8 cellular contexts compared by ENCODE assay signal in the genomic region with DNA sequence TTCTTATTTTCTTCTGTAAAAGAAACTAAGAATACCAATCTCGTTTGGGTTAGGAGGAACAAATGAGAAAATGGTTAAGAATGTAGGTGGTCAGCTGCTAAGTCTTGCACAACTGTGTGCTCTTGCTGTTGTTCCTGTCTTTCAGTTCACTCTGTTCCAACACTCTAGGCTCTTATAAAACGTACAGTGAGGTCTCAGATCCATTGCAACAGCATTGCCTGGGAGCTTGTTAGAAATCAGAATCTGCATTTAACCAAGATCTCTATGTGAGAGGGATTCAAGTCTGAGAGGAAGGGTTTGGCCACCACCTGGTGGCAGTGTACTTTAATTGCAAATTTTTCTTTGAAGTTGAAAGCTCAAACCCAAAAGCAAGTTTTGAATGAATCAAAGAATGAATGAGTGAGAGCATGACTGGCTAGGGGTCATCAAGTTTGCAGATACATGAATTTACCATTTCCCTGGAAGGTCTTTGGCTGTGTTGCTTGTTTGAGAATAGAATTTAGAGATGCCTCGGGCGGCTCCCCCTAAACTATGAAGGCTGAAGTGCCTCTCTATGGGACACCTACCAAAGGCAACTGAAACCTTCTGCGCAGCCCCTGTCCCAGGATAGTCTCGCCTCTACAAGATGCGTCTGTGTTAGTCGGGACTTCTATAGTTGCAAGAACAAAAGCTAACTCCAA. TPM values are rescaled to one million over a fixed set of nuclear protein-coding genes. Genes with fewer than 3 reads are reported as not detected.
DNase-seq lines count a peak whose midpoint lies in the region; ATAC-seq and TF ChIP-seq lines count a peak whose summit lies in the region.

No MANE protein-coding gene starts in this region.

- H3K79me1 ChIP-seq in neuronal stem cell (ENCODE audit: low read depth, low read length): no peaks in the 10 kb centered on the region

- H3K27me3 ChIP-seq in neuronal stem cell (ENCODE audit: control insufficient read depth in 3 of 3, insufficient read depth in 3 of 3, low read depth in 1 of 3, low read length in 3 of 3): peaks cover 2 to 20% (median 18%) of the 10 kb centered on the region in 3 experiments

- H2BK120ac ChIP-seq in neuronal stem cell (ENCODE audit: low read depth, low read length): no peak overlapping the region

- H3K9ac ChIP-seq in neuronal stem cell (ENCODE audit: low read depth, low read length, poor library complexity): no peak overlapping the region

- no peak overlapping the region for H2BK12ac ChIP-seq in neuronal stem cell (ENCODE audit: low read length)

- no peak overlapping the region for H4K8ac ChIP-seq in neuronal stem cell (ENCODE audit: low read depth, low read length)

- no peak overlapping the region for H4K91ac ChIP-seq in neuronal stem cell (ENCODE audit: low read depth, low read length, poor library complexity)

- H3K36me3 ChIP-seq in neuronal stem cell (replicated peaks in 1 of 2; ENCODE audit: control insufficient read depth in 2 of 2, insufficient read depth in 2 of 2, low read length in 2 of 2): no peaks in the 10 kb centered on the region

- H2BK5ac ChIP-seq in neuronal stem cell (ENCODE audit: low read length): no peak overlapping the region

- H3K4ac ChIP-seq in neuronal stem cell (ENCODE audit: low read length): no peak overlapping the region

- no peak overlapping the region for H2AFZ ChIP-seq in neuronal stem cell (ENCODE audit: low read length)

- no peak overlapping the region for H3K23ac ChIP-seq in neuronal stem cell (ENCODE audit: low read depth, low read length, poor library complexity)

- H3K9me3 ChIP-seq in neuronal stem cell (replicated peaks in 1 of 2; ENCODE audit: control insufficient read depth in 2 of 2, insufficient read depth in 1 of 2, low read depth in 1 of 2, low read length in 2 of 2): peaks cover 0 to 2% of the 10 kb centered on the region in 2 donors

- ATAC-seq in HG02610 (IDR thresholded peaks at IDR 0.05; ENCODE audit: unreplicated experiment): no peak

- H3K4me2 ChIP-seq in neuronal stem cell (ENCODE audit: insufficient read depth, low read length, poor library complexity, severe bottlenecking): no peak overlapping the region

- H2BK15ac ChIP-seq in neuronal stem cell (ENCODE audit: low read length): no peak overlapping the region

- no CpG with 5 or more reads among the region's 8 CpGs for WGBS in neuronal stem cell (ENCODE audit: extremely low coverage in 2 of 2, insufficient read length in 2 of 2, insufficient replicate concordance in 1 of 2), 2 donors

- H3K14ac ChIP-seq in neuronal stem cell (ENCODE audit: low read length): no peak overlapping the region

- H3K4me3 ChIP-seq in fibroblast of villous mesenchyme (ENCODE audit: low read depth, low read length) (no peak overlapping the region), neuronal stem cell (ENCODE audit: low read length in 2 of 2) (no peak overlapping the region)

- H3K4me1 ChIP-seq in neuronal stem cell (ENCODE audit: control insufficient read depth in 2 of 2, insufficient read depth in 1 of 2, low read depth in 1 of 2, low read length in 2 of 2): peaks cover 0 to 8% of the 10 kb centered on the region in 2 donors

- no peak overlapping the region for H3K27ac ChIP-seq in neuronal stem cell (replicated peaks; ENCODE audit: low read length)

- DNase-seq in AG08395 (ENCODE audit: low spot score) (peak; percentile 62), NCI-H460 (ENCODE audit: extremely low read depth, low read depth) (peak; percentile 36), activated T-cell treated with anti-CD3 and anti-CD28 coated beads for 4 hours (peak; percentile 16), fibroblast of villous mesenchyme (ENCODE audit: low read depth) (peak; percentile 91), neuronal stem cell (ENCODE audit: low spot score) (peak; percentile 38), NCI-H2029 treated with DMSO at 0.1 percent for 48 hours (lab: John Stamatoyannopoulos, UW) (no peak)

- no peak overlapping the region for H3K18ac ChIP-seq in neuronal stem cell (ENCODE audit: low read length)

- peak; percentile 44; the same call in 1 of the 2 replicates for TF ChIP-seq CTCF in GM12874 (IDR thresholded peaks at IDR 0.05; ENCODE audit: insufficient read depth, low read depth, low read length)
- peak; percentile 61 for TF ChIP-seq CTCF in fibroblast of villous mesenchyme (IDR thresholded peaks at IDR 0.05; ENCODE audit: insufficient read depth, low read depth, low read length)

- no peak overlapping the region for H2AK5ac ChIP-seq in neuronal stem cell (ENCODE audit: low read depth, low read length)

RNA-seq across cellular contexts. Expression of gene ALOX15B, which starts 2.5 kb away (rescaled TPM):
- not detected in 2 replicates for total RNA-seq in NCI-H460 (2014; rRNA removed; shearing (Covaris generic))
- polyA plus RNA-seq in NCI-H460 (2014; cell fraction: nucleus; rRNA removed): 1.1 TPM in 1 of 2 replicates, not detected in the other
- not detected in 2 replicates for total RNA-seq in fibroblast of villous mesenchyme
- not detected for polyA plus RNA-seq in neuronal stem cell (2013, experiment 1 of 2)
- polyA plus RNA-seq in neuronal stem cell (2013, experiment 2 of 2): not detected

RNA-seq across cellular contexts. Expression of gene GUCY2D, which starts 39.0 kb away (rescaled TPM):
- total RNA-seq in NCI-H460 (2014; rRNA removed; shearing (Covaris generic)): 0.02 TPM in 1 of 2 replicates, not detected in the other
- polyA plus RNA-seq in NCI-H460 (2014; cell fraction: nucleus; rRNA removed): not detected in 2 replicates
- under 0.01 TPM in 1 of 2 replicates, not detected in the other for total RNA-seq in fibroblast of villous mesenchyme
- 0.14 TPM for polyA plus RNA-seq in neuronal stem cell (2013, experiment 1 of 2)
- 0.19 TPM for polyA plus RNA-seq in neuronal stem cell (2013, experiment 2 of 2)

RNA-seq across cellular contexts. Expression of gene ALOX12B, which starts 46.1 kb away (rescaled TPM):
- 0.64 and 0.69 TPM in 2 replicates for total RNA-seq in NCI-H460 (2014; rRNA removed; shearing (Covaris generic))
- 2.5 TPM in 1 of 2 replicates, not detected in the other for polyA plus RNA-seq in NCI-H460 (2014; cell fraction: nucleus; rRNA removed)
- total RNA-seq in fibroblast of villous mesenchyme: not detected in 2 replicates
- polyA plus RNA-seq in neuronal stem cell (2013, experiment 1 of 2): 0.33 TPM
- polyA plus RNA-seq in neuronal stem cell (2013, experiment 2 of 2): 0.29 TPM
